ENCODE assay signal across 31 cellular contexts in the genomic region with DNA sequence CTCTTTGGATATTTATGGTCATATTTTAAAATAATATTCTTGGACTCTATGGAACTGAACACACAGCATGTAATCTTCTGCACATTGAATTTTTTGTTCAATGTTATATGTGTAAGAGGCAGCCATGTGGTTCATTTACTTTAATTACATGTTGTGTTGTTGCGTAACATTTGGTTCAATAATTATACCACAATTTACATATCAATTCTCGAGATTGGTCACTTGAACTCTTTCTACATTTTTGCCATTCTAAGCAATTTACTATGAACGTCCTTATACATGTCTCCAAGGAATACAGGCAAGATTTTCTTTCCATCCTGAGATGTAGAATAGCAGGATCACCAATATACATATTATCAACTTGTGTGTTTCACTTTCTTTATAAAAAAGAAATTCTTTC. TPM values are rescaled to one million over a fixed set of nuclear protein-coding genes. Genes with fewer than 3 reads are reported as not detected.
"Had no signal": no experiment of that assay in that cellular context is flagged by ENCODE, and none has a peak within 500 bp of the region (broad histone marks: within the 10 kb centered on the region; RNA-seq: fewer than 3 reads in every experiment).

No MANE protein-coding gene starts in this region.

- H3K4me1 ChIP-seq: parathyroid adenoma, psoas muscle, spleen, transverse colon, upper lobe of right lung, uterus had no signal

- H3K4me3 ChIP-seq: neural progenitor cell, ovary, psoas muscle, skin epidermis, smooth muscle cell, spleen, suprapubic skin, testis, tibial artery, transverse colon, upper lobe of right lung, uterus had no signal

- H2AFZ ChIP-seq: neural progenitor cell, parathyroid adenoma had no signal

- DNase-seq: natural killer cell; occipital lobe; ovary; posterior cingulate gyrus; psoas muscle; right cardiac atrium; spleen; stimulated activated CD4-positive, alpha-beta T cell treated with anti-CD3 and anti-CD28 coated beads, Interleukin-12 subunit alpha, Interleukin-12 subunit beta, amount 100 ng/mL, for 4 hours; stimulated activated CD4-positive, alpha-beta T cell treated with anti-CD3 and anti-CD28 coated beads, Interleukin-1b, Interleukin-23, amount 100 ng/mL, for 48 hours; stimulated activated CD4-positive, alpha-beta T cell treated with anti-CD3 and anti-CD28 coated beads, Interleukin-4, amount 100 ng/mL, for 1 hour; stimulated activated CD4-positive, alpha-beta T cell treated with anti-CD3 and anti-CD28 coated beads, Interleukin-4, amount 100 ng/mL, for 4 hours; stimulated activated CD8-positive, alpha-beta memory T cell treated with anti-CD3 and anti-CD28 coated beads, Interleukin-4, amount 100 ng/mL, for 48 hours; stimulated activated naive CD4-positive, alpha-beta T cell; stimulated activated naive CD8-positive, alpha-beta T cell treated with anti-CD3 and anti-CD28 coated beads, Interleukin-15, amount 100 ng/mL, for 72 hours; stimulated activated naive CD8-positive, alpha-beta T cell treated with anti-CD3 and anti-CD28 coated beads, Interleukin-15, Interleukin-2, amounts not matched to agents 100 U/mL and 50 U/mL, for 24 hours; substantia nigra; testis; tibial artery; transverse colon; upper lobe of right lung; uterus had no signal

- H3K9ac ChIP-seq: neural progenitor cell, parathyroid adenoma had no signal

- H3K79me2 ChIP-seq: parathyroid adenoma had no signal

- H3K4me2 ChIP-seq: neural progenitor cell, smooth muscle cell had no signal

- ATAC-seq: natural killer cell; psoas muscle; right cardiac atrium; sciatic nerve; stimulated activated memory B cell treated with anti-CD40 and anti-IgM and Interleukin-4, amounts not matched to agents 10 μg/mL and 1 μg/mL and 100 μg/mL, for 72 hours; stimulated activated naive CD8-positive, alpha-beta T cell treated with anti-CD3 and anti-CD28 coated beads, Interleukin-15, amount 100 ng/mL, for 72 hours; stimulated activated naive CD8-positive, alpha-beta T cell treated with anti-CD3 and anti-CD28 coated beads, Interleukin-15, Interleukin-2, amounts not matched to agents 100 U/mL and 50 U/mL, for 24 hours; upper lobe of right lung had no signal

- H3K9me3 ChIP-seq: ovary, psoas muscle, spleen, suprapubic skin, testis, tibial artery, transverse colon, upper lobe of right lung, uterus had no signal

- H3K27ac ChIP-seq: neural progenitor cell, ovary, parathyroid adenoma, psoas muscle, skin epidermis, spleen, suprapubic skin, testis, tibial artery, transverse colon, upper lobe of right lung, uterus had no signal

- H3K27me3 ChIP-seq: neural progenitor cell, ovary, suprapubic skin, testis, transverse colon, upper lobe of right lung, uterus had no signal

- H3K36me3 ChIP-seq: neural progenitor cell, ovary, spleen, suprapubic skin, tibial artery, transverse colon, upper lobe of right lung, uterus had no signal

RNA-seq across cellular contexts. Expression of gene STMND1, which starts 18.5 kb away (rescaled TPM):
- total RNA-seq: natural killer cell, occipital lobe, osteoblast, psoas muscle, renal cortical epithelial cell, right cardiac atrium, smooth muscle cell, spleen, upper lobe of right lung, urinary bladder had no signal
- polyA plus RNA-seq: psoas muscle, right cardiac atrium, smooth muscle cell, spleen, urinary bladder had no signal
